Comparison of ENCODE assay signal across 1 cellular context in genomic region chr15:68643216-68643830, GRCh38.
TF ChIP-seq lines count a peak whose summit lies in the region.

No MANE protein-coding gene starts in this region.

TF ChIP-seq in IMR-90, 13 proteins besides CTCF, POLR2A, EP300 and RAD21 (continued from another document):
- TF ChIP-seq ELK1 (IDR thresholded peaks at IDR 0.05; ENCODE audit: borderline replicate concordance, low read depth, low read length) (no peak), RCOR1 (IDR thresholded peaks at IDR 0.05; ENCODE audit: insufficient replicate concordance, low read length) (no peak)
